Comparison of ENCODE assay signal across 9 cellular contexts in the genomic region with DNA sequence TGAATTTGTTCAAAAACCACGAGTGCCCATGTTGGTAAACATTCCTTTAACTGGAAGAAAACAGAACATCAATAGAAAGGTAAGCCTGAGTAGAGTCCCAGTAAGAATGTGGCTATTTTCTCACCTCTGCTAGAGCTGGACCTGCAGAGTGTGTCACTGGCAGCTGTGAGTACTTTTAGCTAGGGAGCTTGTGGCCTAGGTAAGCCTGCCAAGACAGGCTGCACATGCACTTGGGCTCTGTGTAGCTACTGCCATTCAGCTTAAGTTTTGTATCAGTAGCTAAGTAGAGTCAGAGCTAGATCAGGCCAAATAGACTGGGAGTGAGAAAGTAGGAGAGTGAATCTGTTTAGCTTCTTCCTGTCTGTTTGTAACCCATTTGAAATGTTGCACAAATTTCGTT. TPM values are rescaled to one million over a fixed set of nuclear protein-coding genes. Genes with fewer than 3 reads are reported as not detected.
A peak's percentile ranks its signal among the peaks of the same experiment; 100 is the strongest.
DNase-seq lines count a peak whose midpoint lies in the region; ATAC-seq and TF ChIP-seq lines count a peak whose summit lies in the region.
"Had no signal": no experiment of that assay in that cellular context is flagged by ENCODE, and none has a peak within 500 bp of the region (broad histone marks: within the 10 kb centered on the region; RNA-seq: fewer than 3 reads in every experiment).

No MANE protein-coding gene starts in this region.

- H3K9me3 ChIP-seq in BLaER1 (peaks cover 6% of the 10 kb centered on the region; the same call in 1 of the 2 replicates), heart left ventricle (no peaks in the 10 kb centered on the region), esophagus muscularis mucosa (no peaks in the 10 kb centered on the region)

- WGBS in heart left ventricle, 4 donors: 25 to 45% (median 30%) methylated on average over 2 of the region's 2 CpGs
- WGBS in esophagus muscularis mucosa: 52% methylated on average over 2 of the region's 2 CpGs

- H3K4me1 ChIP-seq in BLaER1 (peaks cover 32% of the 10 kb centered on the region), heart left ventricle (peaks cover 0 to 62% (median 14%) of the 10 kb centered on the region in 12 donors), esophagus muscularis mucosa (peaks cover 15 to 40% (median 23%) of the 10 kb centered on the region in 4 donors)

- H3K4me3 ChIP-seq in BLaER1 (no peak overlapping the region), heart left ventricle (no peak overlapping the region), esophagus muscularis mucosa (no peak overlapping the region)
- H3K4me3 ChIP-seq: PC-9 had no signal

- peaks cover 100% of the 10 kb centered on the region for H4K20me1 ChIP-seq in BLaER1

- ATAC-seq in GM19043 (IDR thresholded peaks at IDR 0.05; ENCODE audit: low read depth, unreplicated experiment): peak; percentile 59
- peak; percentile 77 to 94 (median 87) for ATAC-seq in heart left ventricle
- no peak for ATAC-seq in HG02981 (IDR thresholded peaks at IDR 0.05; ENCODE audit: unreplicated experiment)

- no peaks in the 10 kb centered on the region for H3K27me3 ChIP-seq in BLaER1
- H3K27me3 ChIP-seq in heart left ventricle: no peaks in the 10 kb centered on the region
- H3K27me3 ChIP-seq in esophagus muscularis mucosa: no peaks in the 10 kb centered on the region

- TF ChIP-seq CTCF in heart left ventricle (IDR thresholded peaks at IDR 0.05) (no peak), esophagus muscularis mucosa (IDR thresholded peaks at IDR 0.05) (no peak)

- H3K27ac ChIP-seq in BLaER1 (no peak overlapping the region), heart left ventricle (no peak overlapping the region), esophagus muscularis mucosa (replicated peaks in 1 of 4) (no peak overlapping the region)

- TF ChIP-seq POLR2A in heart left ventricle (IDR thresholded peaks at IDR 0.05): no peak
- TF ChIP-seq POLR2A in esophagus muscularis mucosa (IDR thresholded peaks at IDR 0.05; ENCODE audit: low read depth): no peak

- intact Hi-C loops in heart left ventricle (cut with DNase I): no loop called here
- intact Hi-C loops in esophagus muscularis mucosa (cut with DNase I): no loop called here

- no peak for TF ChIP-seq EP300 in esophagus muscularis mucosa (IDR thresholded peaks at IDR 0.05)

- H3K9ac ChIP-seq in BLaER1: no peak overlapping the region

- peak overlapping the region; percentile 49 for H3K4me2 ChIP-seq in BLaER1
- H3K4me2 ChIP-seq: PC-9 had no signal

- DNase-seq in Kasumi-1 (lab: John Stamatoyannopoulos, UW) (peak; percentile 35 to 51), heart left ventricle (peak in 1 of 5 donors; percentile 33), GOT3 (lab: John Stamatoyannopoulos, UW) (no peak), NCI-H2227 treated with DMSO at 0.1 percent for 48 hours (lab: John Stamatoyannopoulos, UW) (no peak), esophagus muscularis mucosa (ENCODE audit: extremely low spot score) (no peak)

- H3K36me3 ChIP-seq in BLaER1 (peaks cover 31% of the 10 kb centered on the region), heart left ventricle (no peaks in the 10 kb centered on the region), esophagus muscularis mucosa (no peaks in the 10 kb centered on the region)

RNA-seq across cellular contexts. Expression of gene RBPJ, which starts 35.3 kb away (rescaled TPM):
- total RNA-seq in heart left ventricle: 10 to 100 TPM; 29.7 to 84.3 (median 38.0) TPM
- polyA plus RNA-seq in heart left ventricle: 10 to 100 TPM; 21.9 to 27.7 TPM
- total RNA-seq in esophagus muscularis mucosa: 10 to 100 TPM; 49.7 to 75.2 (median 60.8) TPM

Comparison
In these comparisons a context has a peak if more than half of its experiments do, and no peak if none do; other contexts are left out.
1. DNase-seq: peak in Kasumi-1 (2 of 2); none in GOT3 (single experiment), NCI-H2227 treated with DMSO at 0.1 percent for 48 hours (single experiment) and esophagus muscularis mucosa (single experiment).